ENCODE assay signal across 16 cellular contexts in genomic region chr13:46905249-46905648, GRCh38. TPM values are rescaled to one million over a fixed set of nuclear protein-coding genes. Genes with fewer than 3 reads are reported as not detected.
DNase-seq lines count a peak whose midpoint lies in the region; FAIRE-seq and TF ChIP-seq lines count a peak whose summit lies in the region.
"Had no signal": no experiment of that assay in that cellular context is flagged by ENCODE, and none has a peak within 500 bp of the region (broad histone marks: within the 10 kb centered on the region; RNA-seq: fewer than 3 reads in every experiment).

No MANE protein-coding gene starts in this region.

- POLR2A ChIA-PET in GM10248 (lab: Yijun Ruan, JAX) = no interaction called here

- H3K36me3 ChIP-seq in astrocyte (ENCODE audit: insufficient read depth, low read length) = no peaks in the 10 kb centered on the region
- H3K36me3 ChIP-seq: adrenal gland had no signal

- FAIRE-seq in astrocyte (lab: Jason Lieb, UNC) = peak; percentile 23
- FAIRE-seq: TTC549 had no signal

- no peaks in the 10 kb centered on the region for H3K27me3 Mint-ChIP-seq in astrocyte (ENCODE audit: low read depth, unreplicated experiment)
- H3K27me3 Mint-ChIP-seq: IgD-negative memory B cell had no signal

- no peak overlapping the region for H3K27ac ChIP-seq in astrocyte (ENCODE audit: low read depth, low read length)
- H3K27ac ChIP-seq: adrenal gland, psoas muscle had no signal

- H3K27me3 ChIP-seq in astrocyte (ENCODE audit: insufficient read depth, low read length) = no peaks in the 10 kb centered on the region

- H3K4me3 ChIP-seq in astrocyte (ENCODE audit: insufficient read depth, low read depth, low read length) = no peak overlapping the region
- H3K4me3 ChIP-seq: adrenal gland, psoas muscle had no signal

- H4K20me1 ChIP-seq in astrocyte (ENCODE audit: insufficient read depth, low read length) = no peaks in the 10 kb centered on the region

- no peak overlapping the region for H3K27ac Mint-ChIP-seq in astrocyte (ENCODE audit: unreplicated experiment)
- H3K27ac Mint-ChIP-seq: CD4-positive, CD25-positive, alpha-beta regulatory T cell; IgD-negative memory B cell; mesothelial cell of epicardium had no signal

- DNase-seq in GM10248 (ENCODE audit: extremely low spot score) (no peak), HT1080 (ENCODE audit: low read depth) (peak; percentile 46), astrocyte (ENCODE audit: low read depth) (no peak), kidney tubule cell (ENCODE audit: low spot score) (peak; percentile 54), globus pallidus (ENCODE audit: low spot score) (no peak), pons (ENCODE audit: low spot score) (no peak), NOMO-1 treated with dmso at 0.1 percent for 144 hours (lab: John Stamatoyannopoulos, UW; ENCODE audit: unreplicated experiment) (no peak)
- DNase-seq in stimulated activated CD4-positive, alpha-beta T cell treated with anti-CD3 and anti-CD28 coated beads, Interleukin-12 subunit alpha, Interleukin-12 subunit beta, amount 100 ng/mL, for 4 hours = no peak
- DNase-seq: adrenal gland; CD4-positive, CD25-positive, alpha-beta regulatory T cell; GOT3; NCI-H2029 treated with DMSO at 0.1 percent for 48 hours; psoas muscle had no signal

- H3K4me1 Mint-ChIP-seq in astrocyte (ENCODE audit: low read depth, unreplicated experiment) = peaks cover 11% of the 10 kb centered on the region
- H3K4me1 Mint-ChIP-seq: CD4-positive, CD25-positive, alpha-beta regulatory T cell; IgD-negative memory B cell had no signal

- no peak overlapping the region for H3K9ac ChIP-seq in astrocyte (ENCODE audit: low read length)

- no peak overlapping the region for H3K4me3 Mint-ChIP-seq in astrocyte (ENCODE audit: unreplicated experiment)
- H3K4me3 Mint-ChIP-seq: CD4-positive, CD25-positive, alpha-beta regulatory T cell; IgD-negative memory B cell; mesothelial cell of epicardium had no signal

- H3K36me3 Mint-ChIP-seq in astrocyte (ENCODE audit: low read depth, unreplicated experiment) = no peaks in the 10 kb centered on the region
- H3K36me3 Mint-ChIP-seq: CD4-positive, CD25-positive, alpha-beta regulatory T cell; IgD-negative memory B cell; mesothelial cell of epicardium had no signal

- peak; percentile 55 for TF ChIP-seq CTCF in GM10248 (IDR thresholded peaks at IDR 0.05; ENCODE audit: control extremely low read depth, extremely low read depth, low read depth, missing control alignments)
- peak; percentile 21 for TF ChIP-seq CTCF in astrocyte (IDR thresholded peaks at IDR 0.05; ENCODE audit: insufficient read depth, low read depth, low read length)

- H2AFZ ChIP-seq in astrocyte (ENCODE audit: low read depth, low read length) = no peak overlapping the region

- H3K79me2 ChIP-seq in astrocyte (ENCODE audit: insufficient read depth, low read length) = no peaks in the 10 kb centered on the region

- CTCF ChIA-PET in GM10248 (lab: Yijun Ruan, JAX) = no interaction called here

- no peaks in the 10 kb centered on the region for H3K9me3 Mint-ChIP-seq in astrocyte (ENCODE audit: unreplicated experiment)
- H3K9me3 Mint-ChIP-seq: mesothelial cell of epicardium had no signal

- H3K4me2 ChIP-seq in astrocyte (ENCODE audit: low read length) = no peak overlapping the region

- peaks cover 6% of the 10 kb centered on the region for H3K4me1 ChIP-seq in astrocyte (ENCODE audit: insufficient read depth, low read length)
- H3K4me1 ChIP-seq: adrenal gland, psoas muscle had no signal

- H3K9me3 ChIP-seq in astrocyte (ENCODE audit: insufficient read depth, low read depth, low read length) = no peaks in the 10 kb centered on the region
- H3K9me3 ChIP-seq: adrenal gland, psoas muscle had no signal

RNA-seq across cellular contexts. Expression of gene HTR2A, which starts 8.4 kb away (rescaled TPM):
- not detected in 2 replicates for total RNA-seq in HT1080 (2014; rRNA removed; shearing (Covaris generic))
- not detected in 2 replicates for polyA plus RNA-seq in HT1080 (2015; cell fraction: cytosol; rRNA removed)
- not detected in 2 replicates for polyA plus RNA-seq in HT1080 (2015; cell fraction: nucleus; rRNA removed)
- total RNA-seq in astrocyte = not detected in 2 replicates
- total RNA-seq: CD4-positive, CD25-positive, alpha-beta regulatory T cell; psoas muscle had no signal
- polyA plus RNA-seq: CD4-positive, CD25-positive, alpha-beta regulatory T cell; IgD-negative memory B cell had no signal

Comparison
In these comparisons a context has a peak if more than half of its experiments do, and no peak if none do; other contexts are left out.
1. DNase-seq: peak in HT1080 (single experiment) and kidney tubule cell (single experiment); none in GM10248 (single experiment), astrocyte (single experiment), globus pallidus (single experiment), pons (single experiment), stimulated activated CD4-positive, alpha-beta T cell treated with anti-CD3 and anti-CD28 coated beads, Interleukin-12 subunit alpha, Interleukin-12 subunit beta, amount 100 ng/mL, for 4 hours (single experiment) and NOMO-1 treated with dmso at 0.1 percent for 144 hours (single experiment).